In genomic region chr3:156483426-156483825, GRCh38 we compare ENCODE assay signal across 9 cellular contexts.
DNase-seq lines count a peak whose midpoint lies in the region; ATAC-seq and TF ChIP-seq lines count a peak whose summit lies in the region.
"Had no signal": no experiment of that assay in that cellular context is flagged by ENCODE, and none has a peak within 500 bp of the region (broad histone marks: within the 10 kb centered on the region; RNA-seq: fewer than 3 reads in every experiment).

No MANE protein-coding gene starts in this region.

- no peaks in the 10 kb centered on the region for H3K27me3 ChIP-seq in OCI-LY3 (ENCODE audit: low read depth, low read length)

- no peaks in the 10 kb centered on the region for H3K36me3 ChIP-seq in OCI-LY3 (replicated peaks; ENCODE audit: low read depth, low read length)

- no peaks in the 10 kb centered on the region for H4K20me1 ChIP-seq in OCI-LY3 (ENCODE audit: insufficient read depth, low read length)

- H3K9ac ChIP-seq in OCI-LY3 (ENCODE audit: low read length): peak overlapping the region; percentile 85

- no peaks in the 10 kb centered on the region for H3K9me3 ChIP-seq in OCI-LY3 (ENCODE audit: insufficient read depth, low read length)

- ATAC-seq in HG02798 (IDR thresholded peaks at IDR 0.05; ENCODE audit: poor library complexity, unreplicated experiment) (peak; percentile 79), omental fat pad (ENCODE audit: low FRiP score) (peak; percentile 75)

- no peak overlapping the region for H2AFZ ChIP-seq in OCI-LY3 (ENCODE audit: low read depth, low read length)

- H3K4me1 ChIP-seq in OCI-LY3 (ENCODE audit: low read length): peaks cover 58% of the 10 kb centered on the region

- H3K27ac ChIP-seq in OCI-LY3 (ENCODE audit: low read length): peak overlapping the region; percentile 98

- H3K4me3 ChIP-seq in OCI-LY3 (ENCODE audit: low read length): peak overlapping the region; percentile 76
- H3K4me3 ChIP-seq: lung had no signal

- H3K79me2 ChIP-seq in OCI-LY3 (ENCODE audit: low read length): no peaks in the 10 kb centered on the region

- peak; percentile 36 for DNase-seq in stimulated activated CD4-positive, alpha-beta T cell treated with anti-CD3 and anti-CD28 coated beads, Interleukin-4, amount 100 ng/mL, for 24 hours
- no peak for DNase-seq in stimulated activated CD4-positive, alpha-beta T cell treated with anti-CD3 and anti-CD28 coated beads, Interleukin-12 subunit alpha, Interleukin-12 subunit beta, amount 100 ng/mL, for 4 hours
- DNase-seq in dedifferentiated amniotic fluid mesenchymal stem cell (ENCODE audit: extremely low spot score) (peak; percentile 70), omental fat pad (ENCODE audit: low spot score) (no peak), mucosa of gallbladder (ENCODE audit: low spot score) (no peak), UCSD-AML1 (lab: John Stamatoyannopoulos, UW; ENCODE audit: unreplicated experiment) (no peak)

- peak overlapping the region; percentile 98 for H3K4me2 ChIP-seq in OCI-LY3 (ENCODE audit: low read length)

- TF ChIP-seq CTCF in OCI-LY3 (IDR thresholded peaks at IDR 0.05; ENCODE audit: low read depth, low read length) (no peak), omental fat pad (IDR thresholded peaks at IDR 0.05) (no peak)

Comparison
In these comparisons a context has a peak if more than half of its experiments do, and no peak if none do; other contexts are left out.
1. DNase-seq: peak in stimulated activated CD4-positive, alpha-beta T cell treated with anti-CD3 and anti-CD28 coated beads, Interleukin-4, amount 100 ng/mL, for 24 hours (single experiment) and dedifferentiated amniotic fluid mesenchymal stem cell (single experiment); none in stimulated activated CD4-positive, alpha-beta T cell treated with anti-CD3 and anti-CD28 coated beads, Interleukin-12 subunit alpha, Interleukin-12 subunit beta, amount 100 ng/mL, for 4 hours (single experiment), omental fat pad (single experiment), mucosa of gallbladder (single experiment) and UCSD-AML1 (single experiment).